In genomic region chr22:44968736-44969135, GRCh38 we compare ENCODE assay signal across 16 cellular contexts. TPM values are rescaled to one million over a fixed set of nuclear protein-coding genes. Genes with fewer than 3 reads are reported as not detected.
A peak's percentile ranks its signal among the peaks of the same experiment; 100 is the strongest.
DNase-seq lines count a peak whose midpoint lies in the region; ATAC-seq and TF ChIP-seq lines count a peak whose summit lies in the region.
"Had no signal": no experiment of that assay in that cellular context is flagged by ENCODE, and none has a peak within 500 bp of the region (broad histone marks: within the 10 kb centered on the region; RNA-seq: fewer than 3 reads in every experiment).

No MANE protein-coding gene starts in this region.

- H3K27me3 ChIP-seq in stomach: peaks cover 0 to 50% (median 0%) of the 10 kb centered on the region in 3 donors

- DNase-seq in Ammon's horn (ENCODE audit: low spot score): peak; percentile 12
- DNase-seq in OCI-LY7 (ENCODE audit: low spot score): no peak
- DNase-seq in epithelial cell of proximal tubule (ENCODE audit: low read depth): no peak
- no peak for DNase-seq in RKO (ENCODE audit: low spot score)
- no peak for DNase-seq in activated CD8-positive, alpha-beta memory T cell treated with anti-CD3 and anti-CD28 coated beads, Interleukin-2, amount 10 ng/mL, durations not matched to agents 7 days and 5 days
- DNase-seq in mesenteric fat pad (ENCODE audit: low spot score): no peak
- no peak for DNase-seq in stomach
- DNase-seq: activated CD8-positive, alpha-beta T cell treated with anti-CD3 and anti-CD28 coated beads, Interleukin-2, amount 10 ng/mL, durations not matched to agents 7 days and 5 days; effector memory CD8-positive, alpha-beta T cell; NCI-H1048; small intestine; stimulated activated naive CD4-positive, alpha-beta T cell had no signal

- H3K9me3 ChIP-seq in OCI-LY7 (ENCODE audit: low read length) (no peaks in the 10 kb centered on the region), stomach (no peaks in the 10 kb centered on the region)

- no peaks in the 10 kb centered on the region for H3K36me3 Mint-ChIP-seq in activated CD8-positive, alpha-beta memory T cell treated with anti-CD3 and anti-CD28 coated beads, Interleukin-2, amount 10 ng/mL, durations not matched to agents 7 days and 5 days

- no peak for TF ChIP-seq POLR2A in stomach (IDR thresholded peaks at IDR 0.05)

- H3K4me2 ChIP-seq in OCI-LY7 (ENCODE audit: low read length): no peak overlapping the region

- H3K79me2 ChIP-seq in OCI-LY7 (ENCODE audit: insufficient read depth, low read depth, low read length): no peaks in the 10 kb centered on the region
- H3K79me2 ChIP-seq: parathyroid adenoma had no signal

- no peaks in the 10 kb centered on the region for H3K9me2 ChIP-seq in OCI-LY7 (ENCODE audit: insufficient read depth, low read length)

- H3K36me3 ChIP-seq in OCI-LY7 (ENCODE audit: insufficient read depth, low read length) (no peaks in the 10 kb centered on the region), stomach (no peaks in the 10 kb centered on the region)

- POLR2A ChIA-PET in OCI-LY7 (lab: Charles Lee): no interaction called here

- intact Hi-C loops in OCI-LY7 (cut with micrococcal nuclease; ENCODE audit: unreplicated experiment): no loop called here
- intact Hi-C loops in stomach (cut with DNase I; ENCODE audit: low total_unique reads): no loop called here

- no peaks in the 10 kb centered on the region for H4K20me1 ChIP-seq in OCI-LY7 (ENCODE audit: insufficient read depth, low read length)

- TF ChIP-seq EP300 in stomach (IDR thresholded peaks at IDR 0.05): no peak

- H2AFZ ChIP-seq in OCI-LY7 (ENCODE audit: low read length): no peak overlapping the region
- H2AFZ ChIP-seq: parathyroid adenoma had no signal

- CTCF ChIA-PET in OCI-LY7 (lab: Charles Lee; ENCODE audit: unreplicated experiment): no interaction called here
- CTCF ChIA-PET in activated CD8-positive, alpha-beta memory T cell treated with anti-CD3 and anti-CD28 coated beads, Interleukin-2, amount 10 ng/mL, durations not matched to agents 7 days and 5 days (lab: Charles Lee): no interaction called here

- H3K27me3 Mint-ChIP-seq in activated CD8-positive, alpha-beta memory T cell treated with anti-CD3 and anti-CD28 coated beads, Interleukin-2, amount 10 ng/mL, durations not matched to agents 7 days and 5 days: peaks cover 3% of the 10 kb centered on the region

- H3K27ac ChIP-seq in OCI-LY7 (ENCODE audit: low read depth, low read length, poor library complexity, severe bottlenecking): no peak overlapping the region
- H3K27ac ChIP-seq in stomach: no peak overlapping the region
- H3K27ac ChIP-seq: parathyroid adenoma had no signal

- no peak for ATAC-seq in activated CD8-positive, alpha-beta memory T cell treated with anti-CD3 and anti-CD28 coated beads, Interleukin-2, amount 10 ng/mL, durations not matched to agents 7 days and 5 days
- ATAC-seq: activated CD8-positive, alpha-beta T cell treated with anti-CD3 and anti-CD28 coated beads, Interleukin-2, amount 10 ng/mL, durations not matched to agents 7 days and 5 days; effector memory CD8-positive, alpha-beta T cell; left lobe of liver had no signal

- H3K4me1 ChIP-seq in OCI-LY7 (ENCODE audit: insufficient read depth, low read length, poor library complexity, severe bottlenecking) (no peaks in the 10 kb centered on the region), stomach (no peaks in the 10 kb centered on the region)
- H3K4me1 ChIP-seq: parathyroid adenoma had no signal

- no peak overlapping the region for H3K4me3 Mint-ChIP-seq in activated CD8-positive, alpha-beta memory T cell treated with anti-CD3 and anti-CD28 coated beads, Interleukin-2, amount 10 ng/mL, durations not matched to agents 7 days and 5 days
- H3K4me3 Mint-ChIP-seq: activated CD8-positive, alpha-beta T cell treated with anti-CD3 and anti-CD28 coated beads, Interleukin-2, amount 10 ng/mL, durations not matched to agents 7 days and 5 days; activated T-helper 1 cell treated with anti-CD3 and anti-CD28 coated beads, Interleukin-12 subunit alpha, Interleukin-12 subunit beta, Interleukin-2, Interleukin-4 antibody, amounts not matched to agents 30 ng/mL and 10 ng/mL and 1 ng/mL, durations not matched to agents 14 hours and 24 hours and 36 hours; effector memory CD8-positive, alpha-beta T cell had no signal

- 0 out of 2 replicates have a peak, but pooled peaks have one; percentile 5 for TF ChIP-seq CTCF in GM12874 (IDR thresholded peaks at IDR 0.05; ENCODE audit: insufficient read depth, low read depth, low read length)
- TF ChIP-seq CTCF in OCI-LY7 (conservative IDR thresholded peaks at IDR 0.05; ENCODE audit: low read length): peak; percentile 59
- peak; percentile 15 for TF ChIP-seq CTCF in epithelial cell of proximal tubule (conservative IDR thresholded peaks at IDR 0.05; ENCODE audit: low read depth, low read length)
- TF ChIP-seq CTCF in stomach (IDR thresholded peaks at IDR 0.05): no peak

- H3K27ac Mint-ChIP-seq in activated CD8-positive, alpha-beta memory T cell treated with anti-CD3 and anti-CD28 coated beads, Interleukin-2, amount 10 ng/mL, durations not matched to agents 7 days and 5 days: no peak overlapping the region
- H3K27ac Mint-ChIP-seq: activated CD8-positive, alpha-beta T cell treated with anti-CD3 and anti-CD28 coated beads, Interleukin-2, amount 10 ng/mL, durations not matched to agents 7 days and 5 days; activated T-helper 1 cell treated with anti-CD3 and anti-CD28 coated beads, Interleukin-12 subunit alpha, Interleukin-12 subunit beta, Interleukin-2, Interleukin-4 antibody, amounts not matched to agents 30 ng/mL and 10 ng/mL and 1 ng/mL, durations not matched to agents 14 hours and 24 hours and 36 hours; effector memory CD8-positive, alpha-beta T cell had no signal

- no peak overlapping the region for H3K4me3 ChIP-seq in OCI-LY7 (ENCODE audit: low read depth, low read length, poor library complexity, severe bottlenecking)
- no peak overlapping the region for H3K4me3 ChIP-seq in epithelial cell of proximal tubule (ENCODE audit: low read depth, low read length)
- H3K4me3 ChIP-seq in stomach: no peak overlapping the region

- no peaks in the 10 kb centered on the region for H3K4me1 Mint-ChIP-seq in activated CD8-positive, alpha-beta memory T cell treated with anti-CD3 and anti-CD28 coated beads, Interleukin-2, amount 10 ng/mL, durations not matched to agents 7 days and 5 days

- 72 to 88% (median 80%) methylated on average over 7 of the region's 7 CpGs for WGBS in stomach, 5 donors

- no peaks in the 10 kb centered on the region for H3K9me3 Mint-ChIP-seq in activated CD8-positive, alpha-beta memory T cell treated with anti-CD3 and anti-CD28 coated beads, Interleukin-2, amount 10 ng/mL, durations not matched to agents 7 days and 5 days (ENCODE audit: low read depth)
- H3K9me3 Mint-ChIP-seq: activated T-helper 1 cell treated with anti-CD3 and anti-CD28 coated beads, Interleukin-12 subunit alpha, Interleukin-12 subunit beta, Interleukin-2, Interleukin-4 antibody, amounts not matched to agents 30 ng/mL and 10 ng/mL and 1 ng/mL, durations not matched to agents 14 hours and 24 hours and 36 hours; effector memory CD8-positive, alpha-beta T cell had no signal

- no TSS peak for BruUV-seq in OCI-LY7 (replicated peaks; lab: Mats Ljungman, UMichigan)

RNA-seq across cellular contexts. Expression of gene PHF21B, which starts 41.1 kb away (rescaled TPM):
- total RNA-seq in OCI-LY7 (2014; rRNA removed; shearing (Covaris generic)): 3.1 and 9.4 TPM in 2 replicates
- 12.4 TPM in 2 replicates for total RNA-seq in OCI-LY7 (2022)
- 0.07 and 2.0 TPM in 2 replicates for total RNA-seq in epithelial cell of proximal tubule
- under 1 TPM; 0.84 to 0.93 TPM for total RNA-seq in activated CD8-positive, alpha-beta memory T cell treated with anti-CD3 and anti-CD28 coated beads, Interleukin-2, amount 10 ng/mL, durations not matched to agents 7 days and 5 days
- not detected for total RNA-seq in mesenteric fat pad
- total RNA-seq in stomach: under 1 TPM in 1 of 5 donors, not detected in 4; 0.37 TPM
- polyA plus RNA-seq in stomach: under 1 TPM; 0.12 to 0.45 (median 0.15) TPM
- total RNA-seq: left lobe of liver had no signal

Comparison
In these comparisons a context has a peak if more than half of its experiments do, and no peak if none do; other contexts are left out.
1. CTCF ChIP-seq: peak in GM12874 (single experiment), OCI-LY7 (single experiment) and epithelial cell of proximal tubule (single experiment); none in stomach (0 of 7).